19 cellular contexts compared by ENCODE assay signal in the genomic region with DNA sequence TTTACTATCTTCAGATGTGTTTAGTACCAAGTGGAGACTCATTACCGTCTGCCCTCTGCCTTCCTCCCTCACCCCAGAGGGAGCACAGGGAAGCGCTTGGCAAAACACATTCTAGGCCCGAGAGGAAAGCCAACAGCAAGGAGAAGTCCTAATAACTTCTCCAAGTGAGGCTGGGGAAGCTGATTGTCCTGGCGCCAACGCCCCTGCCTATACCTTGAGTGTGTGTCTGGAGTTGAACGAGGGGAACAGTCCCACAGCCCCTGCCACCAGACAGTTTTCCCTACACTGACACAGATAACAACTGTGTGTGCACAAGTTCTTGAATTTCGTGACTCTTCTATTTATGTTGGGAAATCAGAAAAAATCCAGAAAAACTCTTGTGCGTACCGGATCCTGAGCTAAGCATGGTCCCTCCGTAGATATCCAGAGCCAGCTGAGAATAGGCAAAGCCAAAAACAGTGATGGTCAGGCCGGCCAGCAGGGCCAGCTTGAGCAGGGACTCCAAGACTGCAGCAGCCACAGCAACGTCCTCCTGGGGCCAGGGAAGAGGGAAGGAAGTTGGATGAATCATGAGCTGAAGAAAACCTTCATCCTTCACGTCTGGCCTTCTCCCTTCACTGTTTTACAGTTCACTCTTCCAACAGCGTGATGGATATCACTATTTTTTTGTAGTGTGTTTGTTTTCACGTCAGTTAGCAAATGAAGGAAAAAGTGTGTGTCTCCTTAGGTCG. TPM values are rescaled to one million over a fixed set of nuclear protein-coding genes. Genes with fewer than 3 reads are reported as not detected.
DNase-seq lines count a peak whose midpoint lies in the region; ATAC-seq, FAIRE-seq and TF ChIP-seq lines count a peak whose summit lies in the region.
"Had no signal": no experiment of that assay in that cellular context is flagged by ENCODE, and none has a peak within 500 bp of the region (broad histone marks: within the 10 kb centered on the region; RNA-seq: fewer than 3 reads in every experiment).

No MANE protein-coding gene starts in this region.

- H4K20me1 ChIP-seq in IMR-90 (ENCODE audit: insufficient read depth, low read length) (no peaks in the 10 kb centered on the region), neural progenitor cell (ENCODE audit: low read depth) (peaks cover 14% of the 10 kb centered on the region)

- DNase-seq in activated naive CD4-positive, alpha-beta T cell treated with anti-CD3 and anti-CD28 coated beads for 36 hours = no peak
- DNase-seq in activated naive CD4-positive, alpha-beta T cell (lab: John Stamatoyannopoulos, UW) = no peak
- peak; percentile 8 for DNase-seq in IMR-90
- no peak for DNase-seq in bronchial epithelial cell (ENCODE audit: low read depth)
- no peak for DNase-seq in neural progenitor cell (ENCODE audit: low spot score)
- DNase-seq in NAMALWA (ENCODE audit: low spot score) = no peak
- DNase-seq in DMS79 (lab: John Stamatoyannopoulos, UW) = no peak
- DNase-seq: activated effector memory CD4-positive, alpha-beta T cell treated with Interleukin-2 at 50 U/mL for 16 hours; Calu3; effector memory CD4-positive, alpha-beta T cell; NCI-H748 treated with DMSO at 0.1 percent for 48 hours; RPMI8226; sigmoid colon; stimulated activated CD4-positive, alpha-beta T cell treated with anti-CD3 and anti-CD28 coated beads, Interleukin-4, amount 100 ng/mL, for 24 hours; T-helper 9 cell had no signal

- H2BK120ac ChIP-seq in IMR-90 (ENCODE audit: low read depth, low read length) = no peak overlapping the region

- peaks cover 33% of the 10 kb centered on the region for H3K36me3 ChIP-seq in IMR-90 (ENCODE audit: control insufficient read depth, insufficient read depth, low read length)
- H3K36me3 ChIP-seq in bronchial epithelial cell (ENCODE audit: control insufficient read depth, insufficient read depth, low read length) = peaks cover 15% of the 10 kb centered on the region
- no peaks in the 10 kb centered on the region for H3K36me3 ChIP-seq in neural progenitor cell

- H3K27me3 Mint-ChIP-seq in activated naive CD4-positive, alpha-beta T cell treated with anti-CD3 and anti-CD28 coated beads for 36 hours (ENCODE audit: low read depth) = no peaks in the 10 kb centered on the region
- H3K27me3 Mint-ChIP-seq in neural progenitor cell (ENCODE audit: insufficient read depth, low read depth) = no peaks in the 10 kb centered on the region
- H3K27me3 Mint-ChIP-seq: brain, type B pancreatic cell had no signal

- TF ChIP-seq CTCF in IMR-90 (conservative IDR thresholded peaks at IDR 0.05; ENCODE audit: low read depth, low read length) (no peak), bronchial epithelial cell (IDR thresholded peaks at IDR 0.05; ENCODE audit: insufficient read depth, low read length, severe bottlenecking) (no peak), neural progenitor cell (IDR thresholded peaks at IDR 0.05) (no peak)

- H2BK5ac ChIP-seq in IMR-90 (ENCODE audit: low read depth, low read length, poor library complexity, severe bottlenecking) = no peak overlapping the region

- H3K18ac ChIP-seq in IMR-90 (ENCODE audit: low read depth, low read length) = no peak overlapping the region

- no peaks in the 10 kb centered on the region for H3K9me1 ChIP-seq in IMR-90 (ENCODE audit: insufficient read depth, low read length)

- no peak overlapping the region for H3K56ac ChIP-seq in IMR-90 (ENCODE audit: extremely low read depth, insufficient read depth, low read length)

- H3K4me1 Mint-ChIP-seq in activated naive CD4-positive, alpha-beta T cell treated with anti-CD3 and anti-CD28 coated beads for 36 hours (ENCODE audit: low read depth) = peaks cover 70% of the 10 kb centered on the region
- peaks cover 18% of the 10 kb centered on the region for H3K4me1 Mint-ChIP-seq in neural progenitor cell

- intact Hi-C loops in activated naive CD4-positive, alpha-beta T cell treated with anti-CD3 and anti-CD28 coated beads for 36 hours (cut with micrococcal nuclease) = loop anchor here (2.0 kb wide), 1 partner anchor 57 kb away; a partner anchor contains a TSS
- intact Hi-C loops in IMR-90 (cut with micrococcal nuclease) = no loop called here

- TF ChIP-seq RAD21 in IMR-90 (IDR thresholded peaks at IDR 0.05; ENCODE audit: low read length) = no peak

- peak overlapping the region; percentile 80 for H3K27ac Mint-ChIP-seq in activated naive CD4-positive, alpha-beta T cell treated with anti-CD3 and anti-CD28 coated beads for 36 hours
- no peak overlapping the region for H3K27ac Mint-ChIP-seq in neural progenitor cell
- H3K27ac Mint-ChIP-seq: type B pancreatic cell had no signal

- peak; percentile 85 for FAIRE-seq in bronchial epithelial cell (lab: Jason Lieb, UNC)

- H2BK15ac ChIP-seq in IMR-90 (ENCODE audit: low read depth, low read length) = no peak overlapping the region

- H3K14ac ChIP-seq in IMR-90 (replicated peaks; ENCODE audit: low read depth, low read length) = no peak overlapping the region

- no TSS peak for BruUV-seq in IMR-90 (replicated peaks; lab: Mats Ljungman, UMichigan)

- H2AK9ac ChIP-seq in IMR-90 (replicated peaks; ENCODE audit: low read depth, low read length, poor library complexity) = no peak overlapping the region

- no peak overlapping the region for H3K4ac ChIP-seq in IMR-90 (ENCODE audit: low read depth, low read length)

- no peak for TF ChIP-seq POLR2A in IMR-90 (IDR thresholded peaks at IDR 0.05; ENCODE audit: low read depth, low read length)

- H3K9ac ChIP-seq in IMR-90 (ENCODE audit: low read depth, low read length) = no peak overlapping the region
- no peak overlapping the region for H3K9ac ChIP-seq in neural progenitor cell

- H3K27ac ChIP-seq in IMR-90 (ENCODE audit: insufficient read depth, low read length) (no peak overlapping the region), neural progenitor cell (peak overlapping the region; percentile 29)
- H3K27ac ChIP-seq: sigmoid colon had no signal

- H3K79me2 ChIP-seq in neural progenitor cell (ENCODE audit: low read depth) = no peaks in the 10 kb centered on the region

- no peaks in the 10 kb centered on the region for H3K9me3 ChIP-seq in IMR-90 (ENCODE audit: control insufficient read depth, insufficient read depth, low read length)
- no peaks in the 10 kb centered on the region for H3K9me3 ChIP-seq in neural progenitor cell (ENCODE audit: low read depth)
- H3K9me3 ChIP-seq: sigmoid colon had no signal

- no peak overlapping the region for H2AK5ac ChIP-seq in IMR-90 (ENCODE audit: low read depth, low read length)

- H3K4me1 ChIP-seq in IMR-90 (ENCODE audit: control insufficient read depth, insufficient read depth, low read length) = no peaks in the 10 kb centered on the region
- H3K4me1 ChIP-seq in neural progenitor cell = peaks cover 24% of the 10 kb centered on the region
- H3K4me1 ChIP-seq: sigmoid colon had no signal

- no CpG with 5 or more reads among the region's 16 CpGs for WGBS in IMR-90 (ENCODE audit: extremely low coverage in 2 of 2, insufficient read length in 1 of 2), 2 experiments

- no peaks in the 10 kb centered on the region for H3K9me3 Mint-ChIP-seq in activated naive CD4-positive, alpha-beta T cell treated with anti-CD3 and anti-CD28 coated beads for 36 hours
- no peaks in the 10 kb centered on the region for H3K9me3 Mint-ChIP-seq in neural progenitor cell
- H3K9me3 Mint-ChIP-seq: brain, type B pancreatic cell had no signal

- peaks cover 49% of the 10 kb centered on the region for H3K36me3 Mint-ChIP-seq in activated naive CD4-positive, alpha-beta T cell treated with anti-CD3 and anti-CD28 coated beads for 36 hours (ENCODE audit: low read depth)
- H3K36me3 Mint-ChIP-seq in neural progenitor cell = peaks cover 20% of the 10 kb centered on the region

- no peak overlapping the region for H2AFZ ChIP-seq in IMR-90 (replicated peaks; ENCODE audit: low read length, poor library complexity)
- H2AFZ ChIP-seq in neural progenitor cell (replicated peaks) = no peak overlapping the region

- dilution Hi-C loops in IMR-90 (cut with HindIII; ENCODE audit: low sequenced_read_pairs, unreplicated experiment) = no loop called here

- no peaks in the 10 kb centered on the region for H3K79me1 ChIP-seq in IMR-90 (ENCODE audit: low read depth in 1 of 2, low read length in 2 of 2)

- no peak for ATAC-seq in IMR-90 (ENCODE audit: low read depth)
- ATAC-seq in GM21529 (IDR thresholded peaks at IDR 0.05; ENCODE audit: unreplicated experiment) = no peak

- H4K5ac ChIP-seq in IMR-90 (ENCODE audit: low read depth, low read length) = no peak overlapping the region

- H3K4me3 Mint-ChIP-seq in activated naive CD4-positive, alpha-beta T cell treated with anti-CD3 and anti-CD28 coated beads for 36 hours = no peak overlapping the region
- no peak overlapping the region for H3K4me3 Mint-ChIP-seq in neural progenitor cell
- H3K4me3 Mint-ChIP-seq: brain, type B pancreatic cell had no signal

- H3K27me3 ChIP-seq in IMR-90 (ENCODE audit: control insufficient read depth, insufficient read depth, low read length) (no peaks in the 10 kb centered on the region), bronchial epithelial cell (ENCODE audit: control insufficient read depth, insufficient read depth, low read length) (no peaks in the 10 kb centered on the region), neural progenitor cell (no peaks in the 10 kb centered on the region)
- H3K27me3 ChIP-seq: sigmoid colon had no signal

- no peak overlapping the region for H4K8ac ChIP-seq in IMR-90 (ENCODE audit: low read depth in 2 of 2, low read length in 2 of 2)

- H4K91ac ChIP-seq in IMR-90 (ENCODE audit: insufficient read depth, low read depth, low read length) = no peak overlapping the region

- H3K4me2 ChIP-seq in IMR-90 (ENCODE audit: low read depth, low read length) (no peak overlapping the region), neural progenitor cell (no peak overlapping the region)

- H3K23ac ChIP-seq in IMR-90 (ENCODE audit: low read depth, low read length) = no peak overlapping the region

- no peak overlapping the region for H2BK20ac ChIP-seq in IMR-90 (ENCODE audit: low read depth, low read length)

- peaks cover 31% of the 10 kb centered on the region for H3F3A ChIP-seq in neural progenitor cell (ENCODE audit: low read depth)

- in situ Hi-C loops in IMR-90 (cut with MboI; ENCODE audit: low sequenced_read_pairs) = loop anchor here (25.0 kb wide), 1 partner anchor 609 kb away; no protein-coding TSS in a partner anchor

- POLR2A ChIA-PET in IMR-90 (lab: Charles Lee; ENCODE audit: unreplicated experiment) = no interaction called here

- CTCF ChIA-PET in activated naive CD4-positive, alpha-beta T cell treated with anti-CD3 and anti-CD28 coated beads for 36 hours (lab: Charles Lee) = interaction anchor here (0.5 to 3.6 kb wide), 7 partner anchors 7 to 764 kb away, joined by 3 to 19 read pairs (median 4); no protein-coding TSS in a partner anchor
- CTCF ChIA-PET in IMR-90 (lab: Yijun Ruan, JAX) = interaction anchor here (0.5 to 1.1 kb wide), 2 partner anchors 11 to 1690 kb away, joined by 3 to 5 read pairs; no protein-coding TSS in a partner anchor

- no peak overlapping the region for H3K4me3 ChIP-seq in IMR-90 (ENCODE audit: insufficient read depth, low read depth, low read length)
- no peak overlapping the region for H3K4me3 ChIP-seq in bronchial epithelial cell (ENCODE audit: low read depth, low read length)
- H3K4me3 ChIP-seq in neural progenitor cell = no peak overlapping the region
- H3K4me3 ChIP-seq: sigmoid colon had no signal

RNA-seq across cellular contexts. Expression of a gene that starts 26.5 kb away (rescaled TPM):
- 10 to 100 TPM; 29.9 to 31.7 TPM for total RNA-seq in activated naive CD4-positive, alpha-beta T cell treated with anti-CD3 and anti-CD28 coated beads for 36 hours
- 23.5 and 28.6 TPM in 2 replicates for total RNA-seq in IMR-90 (2012; rRNA removed)
- polyA plus RNA-seq in IMR-90 (2012; rRNA removed) = 11.6 and 14.5 TPM in 2 replicates
- polyA plus RNA-seq in IMR-90 (2012; cell fraction: cytosol; rRNA removed) = 10.2 and 10.4 TPM in 2 replicates
- 8.4 and 10.0 TPM in 2 replicates for polyA plus RNA-seq in IMR-90 (2012; cell fraction: nucleus; rRNA removed; ENCODE audit: low replicate concordance)
- 11.4 and 15.5 TPM in 2 replicates for total RNA-seq in bronchial epithelial cell
- 17.0 and 17.2 TPM in 2 replicates for total RNA-seq in neural progenitor cell (ENCODE audit: low replicate concordance)

RNA-seq across cellular contexts. Expression of a gene that starts 57.3 kb away (rescaled TPM):
- total RNA-seq in activated naive CD4-positive, alpha-beta T cell treated with anti-CD3 and anti-CD28 coated beads for 36 hours = 10 to 100 TPM in 1 of 2 experiments, 1 to 10 TPM in 1; 9.1 to 10.2 TPM
- 3.3 and 4.3 TPM in 2 replicates for total RNA-seq in IMR-90 (2012; rRNA removed)
- polyA plus RNA-seq in IMR-90 (2012; rRNA removed) = 19.0 TPM in 2 replicates
- polyA plus RNA-seq in IMR-90 (2012; cell fraction: cytosol; rRNA removed) = 17.1 and 19.0 TPM in 2 replicates
- polyA plus RNA-seq in IMR-90 (2012; cell fraction: nucleus; rRNA removed; ENCODE audit: low replicate concordance) = 26.5 and 37.5 TPM in 2 replicates
- 3.9 and 5.5 TPM in 2 replicates for total RNA-seq in bronchial epithelial cell
- total RNA-seq in neural progenitor cell (ENCODE audit: low replicate concordance) = 4.9 and 8.9 TPM in 2 replicates
- polyA plus RNA-seq: neural cell had no signal

RNA-seq across cellular contexts. Expression of a gene that starts 57.9 kb away (rescaled TPM):
- total RNA-seq in activated naive CD4-positive, alpha-beta T cell treated with anti-CD3 and anti-CD28 coated beads for 36 hours = 10 to 100 TPM; 15.1 to 15.4 TPM
- total RNA-seq in IMR-90 (2012; rRNA removed) = 1.8 and 3.6 TPM in 2 replicates
- polyA plus RNA-seq in IMR-90 (2012; rRNA removed) = 0.92 and 1.0 TPM in 2 replicates
- 0.42 and 0.74 TPM in 2 replicates for polyA plus RNA-seq in IMR-90 (2012; cell fraction: cytosol; rRNA removed)
- polyA plus RNA-seq in IMR-90 (2012; cell fraction: nucleus; rRNA removed; ENCODE audit: low replicate concordance) = 0.25 and 1.2 TPM in 2 replicates
- 7.6 and 8.1 TPM in 2 replicates for total RNA-seq in bronchial epithelial cell
- total RNA-seq in neural progenitor cell (ENCODE audit: low replicate concordance) = 18.5 and 22.7 TPM in 2 replicates
